In the genomic region with DNA sequence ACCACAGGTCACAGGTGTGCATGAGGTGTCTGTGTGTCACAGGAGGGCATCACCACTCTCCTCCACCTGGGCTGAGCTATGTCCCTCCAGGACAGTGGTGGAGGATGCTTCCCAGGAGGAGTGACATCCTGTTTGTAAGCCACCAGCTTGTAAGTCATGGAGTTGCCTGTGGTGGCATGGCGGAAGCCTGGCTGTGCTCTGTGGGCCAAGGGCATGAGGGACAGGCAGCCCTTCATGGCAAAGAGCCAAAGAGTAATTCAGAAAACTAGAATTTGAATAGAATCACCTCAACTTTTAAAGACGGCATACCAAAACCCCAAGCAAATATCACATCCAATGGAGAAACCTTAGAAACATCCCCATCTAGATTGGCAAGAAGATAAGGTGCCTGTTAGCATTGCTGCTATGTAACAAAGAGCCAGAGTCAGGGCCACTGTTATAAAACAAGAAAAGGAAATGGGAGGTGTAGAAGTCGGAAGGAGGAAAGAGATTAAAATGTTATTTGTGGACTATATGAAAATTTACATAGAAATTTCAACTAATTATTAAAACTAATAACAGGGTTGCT, we compare ENCODE assay signal across 1 cellular context.
TF ChIP-seq lines count a peak whose summit lies in the region.

No MANE protein-coding gene starts in this region.

TF ChIP-seq in H1, 55 proteins besides CTCF, POLR2A, EP300 and RAD21:
- TF ChIP-seq JUN (IDR thresholded peaks at IDR 0.05; ENCODE audit: low read depth, low read length), result no peak
- no peak for TF ChIP-seq SIN3A (conservative IDR thresholded peaks at IDR 0.05 in 1 of 2, IDR thresholded peaks at IDR 0.05 in 1 of 2; ENCODE audit: low read depth in 1 of 2, low read length in 2 of 2)
- TF ChIP-seq SRF (IDR thresholded peaks at IDR 0.05; ENCODE audit: low read depth, low read length), result no peak
- TF ChIP-seq, protein P1, sequence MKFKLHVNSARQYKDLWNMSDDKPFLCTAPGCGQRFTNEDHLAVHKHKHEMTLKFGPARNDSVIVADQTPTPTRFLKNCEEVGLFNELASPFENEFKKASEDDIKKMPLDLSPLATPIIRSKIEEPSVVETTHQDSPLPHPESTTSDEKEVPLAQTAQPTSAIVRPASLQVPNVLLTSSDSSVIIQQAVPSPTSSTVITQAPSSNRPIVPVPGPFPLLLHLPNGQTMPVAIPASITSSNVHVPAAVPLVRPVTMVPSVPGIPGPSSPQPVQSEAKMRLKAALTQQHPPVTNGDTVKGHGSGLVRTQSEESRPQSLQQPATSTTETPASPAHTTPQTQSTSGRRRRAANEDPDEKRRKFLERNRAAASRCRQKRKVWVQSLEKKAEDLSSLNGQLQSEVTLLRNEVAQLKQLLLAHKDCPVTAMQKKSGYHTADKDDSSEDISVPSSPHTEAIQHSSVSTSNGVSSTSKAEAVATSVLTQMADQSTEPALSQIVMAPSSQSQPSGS (IDR thresholded peaks at IDR 0.05; ENCODE audit: low read length), result no peak
- TF ChIP-seq GABPA (IDR thresholded peaks at IDR 0.05; ENCODE audit: borderline replicate concordance, insufficient read depth, low read length), result no peak
- TF ChIP-seq RBBP5 (IDR thresholded peaks at IDR 0.05; ENCODE audit: borderline replicate concordance, low read depth, low read length), result no peak
- TF ChIP-seq SP4 (IDR thresholded peaks at IDR 0.05; ENCODE audit: low read length), result no peak
- TF ChIP-seq SP2 (IDR thresholded peaks at IDR 0.05; ENCODE audit: low read length), result no peak
- TF ChIP-seq, protein P2, sequence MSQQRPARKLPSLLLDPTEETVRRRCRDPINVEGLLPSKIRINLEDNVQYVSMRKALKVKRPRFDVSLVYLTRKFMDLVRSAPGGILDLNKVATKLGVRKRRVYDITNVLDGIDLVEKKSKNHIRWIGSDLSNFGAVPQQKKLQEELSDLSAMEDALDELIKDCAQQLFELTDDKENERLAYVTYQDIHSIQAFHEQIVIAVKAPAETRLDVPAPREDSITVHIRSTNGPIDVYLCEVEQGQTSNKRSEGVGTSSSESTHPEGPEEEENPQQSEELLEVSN (IDR thresholded peaks at IDR 0.05), result no peak
TF ChIP-seq in H1: peak in this region for 0.
